21 cellular contexts compared by ENCODE assay signal in the genomic region with DNA sequence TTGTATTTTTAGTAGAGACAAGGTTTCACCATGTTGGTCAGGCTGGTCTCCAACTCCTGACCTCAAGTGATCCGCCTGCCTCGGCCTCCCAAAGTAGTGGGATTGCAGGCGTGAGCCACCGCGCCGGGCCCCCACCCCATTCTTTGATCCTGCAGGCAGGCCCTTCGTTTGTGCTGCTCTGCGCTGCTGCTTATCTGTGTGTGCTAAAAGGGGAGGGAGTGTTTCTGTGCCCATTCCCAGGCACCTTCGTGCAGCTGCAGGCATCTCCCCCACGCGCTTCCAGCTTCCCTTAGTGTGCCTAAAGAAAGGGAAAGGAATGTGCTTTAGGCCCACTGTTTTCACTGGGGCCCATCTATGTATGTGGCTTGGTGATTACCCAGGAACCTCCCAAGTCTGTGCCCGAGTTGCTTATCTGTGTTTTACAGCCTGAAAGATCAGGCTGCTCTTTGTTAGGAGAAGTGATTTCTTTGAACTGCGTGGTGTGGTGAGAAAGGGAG. TPM values are rescaled to one million over a fixed set of nuclear protein-coding genes. Genes with fewer than 3 reads are reported as not detected.
A peak's percentile ranks its signal among the peaks of the same experiment; 100 is the strongest.
DNase-seq lines count a peak whose midpoint lies in the region; ATAC-seq and TF ChIP-seq lines count a peak whose summit lies in the region.
"Had no signal": no experiment of that assay in that cellular context is flagged by ENCODE, and none has a peak within 500 bp of the region (broad histone marks: within the 10 kb centered on the region; RNA-seq: fewer than 3 reads in every experiment).

No MANE protein-coding gene starts in this region.

- intact Hi-C loops in CD14-positive monocyte (cut with micrococcal nuclease), result no loop called here
- intact Hi-C loops in ovary (cut with DNase I), result no loop called here

- H3K4me1 ChIP-seq in GM23338 (ENCODE audit: insufficient read depth) (peaks cover 6% of the 10 kb centered on the region; the same call in 1 of the 2 replicates), endodermal cell (ENCODE audit: control insufficient read depth, insufficient read depth, low read length) (no peaks in the 10 kb centered on the region), ovary (ENCODE audit: insufficient read depth) (peaks cover 3% of the 10 kb centered on the region), GM23248 (ENCODE audit: insufficient read depth) (no peaks in the 10 kb centered on the region)
- H3K4me1 ChIP-seq: ascending aorta had no signal

- 90 to 96% methylated on average over 8 to 13 of the region's 13 CpGs for WGBS in endodermal cell (ENCODE audit: insufficient coverage in 1 of 2, insufficient read length in 1 of 2), 2 experiments
- WGBS in ovary, 3 donors, result 7 to 14% (median 14%) methylated on average over 13 of the region's 13 CpGs
- 71 to 75% methylated on average over 13 of the region's 13 CpGs for WGBS in GM23248 (ENCODE audit: low coverage in 1 of 2, low lambda C conversion rate in 2 of 2, missing lambda C conversion rate in 2 of 2), 2 experiments

- H4K20me1 ChIP-seq in GM23338 (replicated peaks; ENCODE audit: insufficient read depth), result no peaks in the 10 kb centered on the region; the same call in 1 of the 2 replicates
- H4K20me1 ChIP-seq in GM23248 (ENCODE audit: insufficient read depth), result no peaks in the 10 kb centered on the region

- H3K36me3 Mint-ChIP-seq in CD14-positive monocyte (peaks cover 36 to 62% of the 10 kb centered on the region in 2 donors), GM23338 (ENCODE audit: low read depth) (peaks cover 72% of the 10 kb centered on the region), endodermal cell (ENCODE audit: low read depth) (peaks cover 58% of the 10 kb centered on the region)

- H3K36me3 ChIP-seq in GM23338 (ENCODE audit: insufficient read depth), result no peaks in the 10 kb centered on the region
- peaks cover 44% of the 10 kb centered on the region for H3K36me3 ChIP-seq in endodermal cell (ENCODE audit: control insufficient read depth, insufficient read depth, low read length)
- H3K36me3 ChIP-seq in ovary, result no peaks in the 10 kb centered on the region
- H3K36me3 ChIP-seq in GM23248 (ENCODE audit: low read depth), result no peaks in the 10 kb centered on the region

- ATAC-seq in GM23338 (no peak), GM18861 (IDR thresholded peaks at IDR 0.05; ENCODE audit: unreplicated experiment) (no peak)
- ATAC-seq: naive thymus-derived CD8-positive, alpha-beta T cell had no signal

- H3K79me2 ChIP-seq in GM23338 (replicated peaks; ENCODE audit: insufficient read depth), result no peaks in the 10 kb centered on the region
- no peaks in the 10 kb centered on the region for H3K79me2 ChIP-seq in GM23248 (ENCODE audit: insufficient read depth)

- H3K27me3 Mint-ChIP-seq in CD14-positive monocyte (ENCODE audit: low read depth in 3 of 3) (peaks cover 0 to 2% (median 0%) of the 10 kb centered on the region in 3 donors), GM23338 (ENCODE audit: insufficient read depth, low read depth, poor library complexity) (peaks cover 18% of the 10 kb centered on the region), endodermal cell (ENCODE audit: insufficient read depth) (peaks cover 8% of the 10 kb centered on the region)
- H3K27me3 Mint-ChIP-seq: CD4-positive, alpha-beta memory T cell; naive thymus-derived CD8-positive, alpha-beta T cell had no signal

- H3F3A ChIP-seq in GM23338 (replicated peaks; ENCODE audit: low read depth) (no peaks in the 10 kb centered on the region; the same call in 1 of the 2 replicates), GM23248 (ENCODE audit: insufficient read depth) (no peaks in the 10 kb centered on the region)

- H3K9me3 Mint-ChIP-seq in CD14-positive monocyte (peaks cover 0 to 9% (median 4%) of the 10 kb centered on the region in 7 donors), GM23338 (peaks cover 53% of the 10 kb centered on the region), endodermal cell (peaks cover 38% of the 10 kb centered on the region)
- H3K9me3 Mint-ChIP-seq: activated naive CD4-positive, alpha-beta T cell treated with anti-CD3 and anti-CD28 coated beads for 36 hours; naive thymus-derived CD8-positive, alpha-beta T cell had no signal

- no peak overlapping the region for H2AFZ ChIP-seq in GM23338
- H2AFZ ChIP-seq in GM23248, result no peak overlapping the region

- TF ChIP-seq CTCF in CD14-positive monocyte (IDR thresholded peaks at IDR 0.05), result no peak
- TF ChIP-seq CTCF in GM23338 (conservative IDR thresholded peaks at IDR 0.05; ENCODE audit: low read depth in 2 of 2), result no peak
- TF ChIP-seq CTCF in endodermal cell (conservative IDR thresholded peaks at IDR 0.05), result no peak
- no peak for TF ChIP-seq CTCF in ovary (IDR thresholded peaks at IDR 0.05)

- peaks cover 5% of the 10 kb centered on the region for H3K4me1 Mint-ChIP-seq in CD14-positive monocyte
- no peaks in the 10 kb centered on the region; the same call in 2 of the 3 replicates for H3K4me1 Mint-ChIP-seq in GM23338
- no peaks in the 10 kb centered on the region for H3K4me1 Mint-ChIP-seq in endodermal cell

- no peaks in the 10 kb centered on the region for H3K27me3 ChIP-seq in GM23338 (ENCODE audit: insufficient read depth)
- H3K27me3 ChIP-seq in endodermal cell (ENCODE audit: control insufficient read depth, insufficient read depth, low read length, poor library complexity, severe bottlenecking), result no peaks in the 10 kb centered on the region
- H3K27me3 ChIP-seq in ovary, result no peaks in the 10 kb centered on the region
- no peaks in the 10 kb centered on the region for H3K27me3 ChIP-seq in GM23248 (replicated peaks; ENCODE audit: insufficient read depth)
- H3K27me3 ChIP-seq: ascending aorta had no signal

- H3K9ac ChIP-seq in endodermal cell (ENCODE audit: extremely low read depth, low read length, poor library complexity, severe bottlenecking) (no peak overlapping the region), GM23248 (no peak overlapping the region)

- H3K9me2 ChIP-seq in GM23338 (ENCODE audit: insufficient read depth) (no peaks in the 10 kb centered on the region), GM23248 (ENCODE audit: insufficient read depth) (no peaks in the 10 kb centered on the region)

- H3K9me3 ChIP-seq in endodermal cell (ENCODE audit: control insufficient read depth, low read length) (peaks cover 31% of the 10 kb centered on the region), ovary (no peaks in the 10 kb centered on the region), GM23248 (ENCODE audit: low read depth) (no peaks in the 10 kb centered on the region)
- H3K9me3 ChIP-seq: ascending aorta had no signal

- DNase-seq in CD14-positive monocyte (ENCODE audit: low spot score), result peak; percentile 29
- peak; percentile 22 for DNase-seq in GM23338 (ENCODE audit: low spot score)
- peak; percentile 44 for DNase-seq in endodermal cell
- DNase-seq in ovary, result peak in 4 of 5 donors; percentile 6 to 66 (median 20)
- DNase-seq in NCI-H2029 (lab: John Stamatoyannopoulos, UW), result no peak
- no peak for DNase-seq in glomerular visceral epithelial cell (ENCODE audit: extremely low spot score)
- no peak for DNase-seq in GM23248
- DNase-seq: activated CD4-positive, alpha-beta T cell treated with anti-CD3 and anti-CD28 coated beads, Interleukin-2, amount 50 U/mL, for 1 hour; activated naive CD4-positive, alpha-beta T cell treated with anti-CD3 and anti-CD28 coated beads for 36 hours; CD4-positive, alpha-beta memory T cell; GOT3; hippocampal formation; Kasumi-1; naive thymus-derived CD8-positive, alpha-beta T cell; NCI-H1048; NCI-H2081; NCI-H510A; stimulated activated CD8-positive, alpha-beta memory T cell treated with anti-CD3 and anti-CD28 coated beads, Interleukin-4, amount 100 ng/mL, for 48 hours had no signal

- H3K27ac Mint-ChIP-seq in CD14-positive monocyte (no peak overlapping the region), GM23338 (no peak overlapping the region), endodermal cell (peak overlapping the region; percentile 39)
- H3K27ac Mint-ChIP-seq: activated naive CD4-positive, alpha-beta T cell treated with anti-CD3 and anti-CD28 coated beads for 36 hours; CD4-positive, alpha-beta memory T cell; naive thymus-derived CD8-positive, alpha-beta T cell had no signal

- in situ Hi-C loops in GM23248 (cut with MboI), result no loop called here

- H3K4me2 ChIP-seq in GM23338 (no peak overlapping the region), GM23248 (ENCODE audit: unreplicated experiment) (no peak overlapping the region)

- no peak overlapping the region for H3K27ac ChIP-seq in GM23338 (ENCODE audit: low read depth)
- H3K27ac ChIP-seq in endodermal cell (ENCODE audit: low read depth, low read length), result no peak overlapping the region
- H3K27ac ChIP-seq in ovary, result no peak overlapping the region
- no peak overlapping the region for H3K27ac ChIP-seq in GM23248
- H3K27ac ChIP-seq: ascending aorta had no signal

- H3K4me3 ChIP-seq in GM23338, result no peak overlapping the region
- H3K4me3 ChIP-seq in endodermal cell (ENCODE audit: low read length), result no peak overlapping the region
- no peak overlapping the region for H3K4me3 ChIP-seq in ovary
- H3K4me3 ChIP-seq in GM23248, result no peak overlapping the region
- H3K4me3 ChIP-seq: ascending aorta had no signal

- TF ChIP-seq EP300 in ovary (IDR thresholded peaks at IDR 0.05), result no peak

- H3K4me3 Mint-ChIP-seq in CD14-positive monocyte (no peak overlapping the region), GM23338 (no peak overlapping the region), endodermal cell (no peak overlapping the region)
- H3K4me3 Mint-ChIP-seq: activated naive CD4-positive, alpha-beta T cell treated with anti-CD3 and anti-CD28 coated beads for 36 hours; CD4-positive, alpha-beta memory T cell; naive thymus-derived CD8-positive, alpha-beta T cell had no signal

- no peak for TF ChIP-seq POLR2A in ovary (IDR thresholded peaks at IDR 0.05)

RNA-seq across cellular contexts. Expression of a gene that starts 27.2 kb away (rescaled TPM):
- polyA plus RNA-seq in CD14-positive monocyte, result 10 to 100 TPM; 18.7 to 19.2 TPM
- 208 and 223 TPM in 2 replicates for total RNA-seq in GM23338 (2014; rRNA removed; shearing (Covaris generic))
- 47.1 and 48.9 TPM in 2 replicates for polyA plus RNA-seq in GM23338 (2016; fragmentation: Nextera tagmentation; extraction: Ambion mirVana)
- 100 to 1,000 TPM; 148 to 149 TPM for total RNA-seq in endodermal cell
- polyA plus RNA-seq in endodermal cell (2013, experiment 1 of 2), result 79.8 TPM
- polyA plus RNA-seq in endodermal cell (2013, experiment 2 of 2), result 73.0 TPM
- 100 to 1,000 TPM in 5 of 7 donors, 10 to 100 TPM in 2; 53.4 to 187 (median 142) TPM for total RNA-seq in ovary
- polyA plus RNA-seq in ovary, result 100 to 1,000 TPM in 1 of 2 donors, 10 to 100 TPM in 1; 11.0 to 106 TPM
- total RNA-seq in GM23248 (2014; rRNA removed; shearing (Covaris generic)), result 82.2 and 103 TPM in 2 replicates
- polyA plus RNA-seq in GM23248 (2016; fragmentation: Nextera tagmentation; extraction: Ambion mirVana), result 48.8 and 53.1 TPM in 2 replicates

RNA-seq across cellular contexts. Expression of a gene that starts 36.0 kb away (rescaled TPM):
- polyA plus RNA-seq in CD14-positive monocyte (not detected), GM23338 (2016; fragmentation: Nextera tagmentation; extraction: Ambion mirVana) (not detected in 2 replicates), ovary (under 1 TPM; 0.17 to 0.80 TPM), GM23248 (2016; fragmentation: Nextera tagmentation; extraction: Ambion mirVana) (not detected in 2 replicates)
- total RNA-seq in GM23338 (2014; rRNA removed; shearing (Covaris generic)), result not detected in 2 replicates
- total RNA-seq in endodermal cell (not detected), ovary (not detected)
- not detected for polyA plus RNA-seq in endodermal cell (2013, experiment 1 of 2)
- polyA plus RNA-seq in endodermal cell (2013, experiment 2 of 2), result not detected
- total RNA-seq in GM23248 (2014; rRNA removed; shearing (Covaris generic)), result not detected in 2 replicates
- total RNA-seq: activated naive CD4-positive, alpha-beta T cell treated with anti-CD3 and anti-CD28 coated beads for 36 hours; ascending aorta; CD4-positive, alpha-beta memory T cell; naive thymus-derived CD8-positive, alpha-beta T cell; skeletal muscle tissue had no signal
- polyA plus RNA-seq: CD4-positive, alpha-beta memory T cell; naive thymus-derived CD8-positive, alpha-beta T cell had no signal

RNA-seq across cellular contexts. Expression of a gene that starts 47.3 kb away (rescaled TPM):
- polyA plus RNA-seq in CD14-positive monocyte, result 1 to 10 TPM; 5.3 to 5.4 TPM
- total RNA-seq in GM23338 (2014; rRNA removed; shearing (Covaris generic)), result 233 and 234 TPM in 2 replicates
- polyA plus RNA-seq in GM23338 (2016; fragmentation: Nextera tagmentation; extraction: Ambion mirVana), result 73.1 and 75.2 TPM in 2 replicates
- total RNA-seq in endodermal cell, result 100 to 1,000 TPM; 264 to 293 TPM
- 180 TPM for polyA plus RNA-seq in endodermal cell (2013, experiment 1 of 2)
- 161 TPM for polyA plus RNA-seq in endodermal cell (2013, experiment 2 of 2)
- total RNA-seq in ovary, result 100 to 1,000 TPM in 6 of 7 donors, 10 to 100 TPM in 1; 76.9 to 183 (median 158) TPM
- polyA plus RNA-seq in ovary, result 100 to 1,000 TPM in 1 of 2 donors, 10 to 100 TPM in 1; 27.3 to 135 TPM
- 128 and 150 TPM in 2 replicates for total RNA-seq in GM23248 (2014; rRNA removed; shearing (Covaris generic))
- polyA plus RNA-seq in GM23248 (2016; fragmentation: Nextera tagmentation; extraction: Ambion mirVana), result 19.3 and 22.4 TPM in 2 replicates

RNA-seq across cellular contexts. Expression of a gene that starts 54.2 kb away (rescaled TPM):
- polyA plus RNA-seq in CD14-positive monocyte, result 1 to 10 TPM in 1 of 2 donors, under 1 TPM in 1; 0.74 to 1.2 TPM
- total RNA-seq in GM23338 (2014; rRNA removed; shearing (Covaris generic)), result 8.2 and 12.0 TPM in 2 replicates
- polyA plus RNA-seq in GM23338 (2016; fragmentation: Nextera tagmentation; extraction: Ambion mirVana), result 17.6 and 19.9 TPM in 2 replicates
- 10 to 100 TPM; 18.0 to 24.9 TPM for total RNA-seq in endodermal cell
- 16.2 TPM for polyA plus RNA-seq in endodermal cell (2013, experiment 1 of 2)
- 14.6 TPM for polyA plus RNA-seq in endodermal cell (2013, experiment 2 of 2)
- total RNA-seq in ovary, result 10 to 100 TPM; 10.6 to 20.2 (median 14.7) TPM
- 10 to 100 TPM in 1 of 2 donors, 1 to 10 TPM in 1; 3.1 to 13.5 TPM for polyA plus RNA-seq in ovary
- 11.3 and 12.0 TPM in 2 replicates for total RNA-seq in GM23248 (2014; rRNA removed; shearing (Covaris generic))
- polyA plus RNA-seq in GM23248 (2016; fragmentation: Nextera tagmentation; extraction: Ambion mirVana), result 15.2 and 15.3 TPM in 2 replicates

RNA-seq across cellular contexts. Expression of a gene that starts 56.7 kb away (rescaled TPM):
- polyA plus RNA-seq in CD14-positive monocyte (1 to 10 TPM; 7.9 to 8.4 TPM), GM23338 (2016; fragmentation: Nextera tagmentation; extraction: Ambion mirVana) (not detected in 2 replicates), ovary (not detected), GM23248 (2016; fragmentation: Nextera tagmentation; extraction: Ambion mirVana) (not detected in 2 replicates)
- total RNA-seq in GM23338 (2014; rRNA removed; shearing (Covaris generic)), result not detected in 2 replicates
- total RNA-seq in endodermal cell (not detected), ovary (not detected)
- not detected for polyA plus RNA-seq in endodermal cell (2013, experiment 1 of 2)
- polyA plus RNA-seq in endodermal cell (2013, experiment 2 of 2), result not detected
- total RNA-seq in GM23248 (2014; rRNA removed; shearing (Covaris generic)), result not detected in 2 replicates
- total RNA-seq: activated naive CD4-positive, alpha-beta T cell treated with anti-CD3 and anti-CD28 coated beads for 36 hours; ascending aorta; CD4-positive, alpha-beta memory T cell; naive thymus-derived CD8-positive, alpha-beta T cell had no signal
- polyA plus RNA-seq: CD4-positive, alpha-beta memory T cell; naive thymus-derived CD8-positive, alpha-beta T cell had no signal

Comparison
In these comparisons a context has a peak if more than half of its experiments do, and no peak if none do; other contexts are left out.
1. DNase-seq: peak in CD14-positive monocyte (single experiment), GM23338 (single experiment), endodermal cell (single experiment) and ovary (4 of 5); none in NCI-H2029 (single experiment), glomerular visceral epithelial cell (single experiment) and GM23248 (single experiment).